Comparison of ENCODE assay signal across 1 cellular context in genomic region chrX:106812930-106813329, GRCh38.
TF ChIP-seq lines count a peak whose summit lies in the region.

No MANE protein-coding gene starts in this region.

TF ChIP-seq in HCT116, 20 proteins besides CTCF, POLR2A, EP300 and RAD21 (continued from another document):
- TF ChIP-seq CBX3 (IDR thresholded peaks at IDR 0.05; ENCODE audit: low read depth) (0 out of 2 replicates have a peak, but pooled peaks have one; percentile 30), FOSL1 (IDR thresholded peaks at IDR 0.05; ENCODE audit: low read depth) (peak; percentile 67; the same call in 1 of the 2 replicates)
